ENCODE assay signal across 8 cellular contexts in the genomic region with DNA sequence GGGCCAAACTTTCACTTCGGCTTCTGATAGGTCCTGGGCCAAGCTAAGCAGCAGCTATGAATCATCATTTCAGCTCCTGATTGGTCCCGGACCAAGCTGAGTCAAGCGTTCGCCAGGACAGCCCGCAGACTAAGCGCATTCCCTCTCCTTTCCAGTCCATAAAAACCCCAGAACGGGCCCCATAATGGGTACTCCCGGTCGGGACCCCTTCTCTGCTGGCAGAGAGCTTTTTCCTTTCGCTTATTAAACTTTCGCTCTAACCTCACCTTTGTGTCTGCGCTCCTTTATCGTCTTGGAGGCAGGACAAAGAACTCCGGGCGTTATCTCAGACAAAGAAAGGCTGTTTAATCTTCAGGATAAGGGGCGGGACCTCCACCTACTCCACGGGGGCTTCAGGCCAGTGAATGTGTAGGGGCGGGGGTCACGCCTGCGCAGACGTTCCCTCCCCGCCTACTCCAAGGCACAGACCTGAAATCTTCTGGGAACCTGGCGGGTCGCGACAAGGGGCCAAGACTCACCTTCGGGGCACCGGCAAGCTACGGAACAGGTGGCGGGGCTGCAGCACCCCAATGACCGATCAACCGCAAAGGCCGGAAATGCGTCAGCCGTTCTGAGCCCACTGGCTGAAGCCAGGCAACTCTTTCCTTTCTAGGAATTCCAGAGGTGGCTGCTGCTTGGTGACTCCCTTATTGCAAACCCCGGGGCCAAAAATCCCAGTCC. TPM values are rescaled to one million over a fixed set of nuclear protein-coding genes. Genes with fewer than 3 reads are reported as not detected.
A peak's percentile ranks its signal among the peaks of the same experiment; 100 is the strongest.
DNase-seq lines count a peak whose midpoint lies in the region; ATAC-seq and TF ChIP-seq lines count a peak whose summit lies in the region.

Gene ZSCAN31 (minus strand): TSS at position 585 of the 720 bp plus-strand sequence. CDS start 6,465 bp downstream, outside the sequence.

- TF ChIP-seq CTCF in brain microvascular endothelial cell (IDR thresholded peaks at IDR 0.05; ENCODE audit: low read depth, low read length, missing control alignments) (no peak), gastrocnemius medialis (IDR thresholded peaks at IDR 0.05 in 4 of 5, conservative IDR thresholded peaks at IDR 0.05 in 1 of 5) (no peak)

- H3K4me1 ChIP-seq in iPS DF 6.9 (ENCODE audit: control insufficient read depth, insufficient read depth, low read length), result no peaks in the 10 kb centered on the region
- H3K4me1 ChIP-seq in gastrocnemius medialis, result peaks cover 11 to 13% of the 10 kb centered on the region in 2 donors

- in situ Hi-C loops in brain microvascular endothelial cell (cut with HindIII; ENCODE audit: low pct_ligation_motif_present, low sequenced_read_pairs), result no loop called here
- in situ Hi-C loops in gastrocnemius medialis (cut with MboI; ENCODE audit: low sequenced_read_pairs in 4 of 4), result no loop called here

- peak; percentile 64 to 78 for TF ChIP-seq POLR2A in gastrocnemius medialis (IDR thresholded peaks at IDR 0.05)

- no peaks in the 10 kb centered on the region for H3K27me3 ChIP-seq in brain microvascular endothelial cell (replicated peaks)
- H3K27me3 ChIP-seq in iPS DF 6.9 (ENCODE audit: control insufficient read depth, insufficient read depth, low read length), result no peaks in the 10 kb centered on the region
- H3K27me3 ChIP-seq in gastrocnemius medialis, result no peaks in the 10 kb centered on the region

- H3K27ac ChIP-seq in brain microvascular endothelial cell (peak within 1 kb of the TSS; percentile 99), iPS DF 6.9 (ENCODE audit: low read length) (no peak within 1 kb of the TSS), gastrocnemius medialis (peak within 1 kb of the TSS; percentile 90 to 99 (median 97))

- no CpG with 5 or more reads among the region's 35 CpGs for WGBS in iPS DF 6.9 (ENCODE audit: insufficient coverage, insufficient read length)

- intact Hi-C loops in gastrocnemius medialis (cut with DNase I; ENCODE audit: low total_unique reads), result loop anchor here (2.0 to 5.0 kb wide), 4 partner anchors 19 to 83 kb away; partner anchors contain the start of genes PGBD1, ZKSCAN4 and ZSCAN26

- DNase-seq in NCI-H187 treated with DMSO at 0.1 percent for 48 hours (lab: John Stamatoyannopoulos, UW), result peak; percentile 55
- DNase-seq in UCSD-AML1 (lab: John Stamatoyannopoulos, UW; ENCODE audit: unreplicated experiment), result peak; percentile 90
- DNase-seq in brain microvascular endothelial cell, result peak; percentile 99
- peak; percentile 96 for DNase-seq in iPS DF 6.9 (ENCODE audit: low read depth, low spot score)
- peak; percentile 90 to 94 for DNase-seq in gastrocnemius medialis
- DNase-seq in NCI-H2081 (lab: John Stamatoyannopoulos, UW), result no peak

- H3K36me3 ChIP-seq in brain microvascular endothelial cell (replicated peaks) (no peaks in the 10 kb centered on the region), iPS DF 6.9 (ENCODE audit: control insufficient read depth, insufficient read depth, low read length) (no peaks in the 10 kb centered on the region), gastrocnemius medialis (no peaks in the 10 kb centered on the region)

- H3K9me3 ChIP-seq in iPS DF 6.9 (ENCODE audit: control insufficient read depth, insufficient read depth, low read length), result no peaks in the 10 kb centered on the region
- H3K9me3 ChIP-seq in gastrocnemius medialis, result no peaks in the 10 kb centered on the region

- H3K4me3 ChIP-seq in brain microvascular endothelial cell (ENCODE audit: low read depth, low read length) (peak within 1 kb of the TSS; percentile 67), iPS DF 6.9 (ENCODE audit: low read length) (peak within 1 kb of the TSS; percentile 59; the same call in 1 of the 2 replicates), gastrocnemius medialis (peak within 1 kb of the TSS; percentile 78 to 91 (median 84))

- ATAC-seq in GM18498 (IDR thresholded peaks at IDR 0.05; ENCODE audit: unreplicated experiment) (peak; percentile 90), HG02884 (IDR thresholded peaks at IDR 0.05; ENCODE audit: unreplicated experiment) (peak; percentile 88), gastrocnemius medialis (peak; percentile 98 to 99)

RNA-seq across cellular contexts. Expression of gene ZSCAN31, which starts in this region (rescaled TPM):
- total RNA-seq in gastrocnemius medialis, result 10 to 100 TPM in 2 of 4 donors, 1 to 10 TPM in 2; 2.4 to 14.1 (median 7.5) TPM

Comparison
In these comparisons a context has a peak if more than half of its experiments do, and no peak if none do; other contexts are left out.
1. DNase-seq: peak in NCI-H187 treated with DMSO at 0.1 percent for 48 hours (single experiment), UCSD-AML1 (single experiment), brain microvascular endothelial cell (single experiment), iPS DF 6.9 (single experiment) and gastrocnemius medialis (2 of 2); none in NCI-H2081 (0 of 2).
2. Peak in every context shown above with its lines, with median percentiles within 50 percentile points of each other: ATAC-seq and H3K4me3 ChIP-seq.